ENCODE assay signal across 24 cellular contexts in genomic region chr15:69141833-69142232, GRCh38.
"Had no signal": no experiment of that assay in that cellular context is flagged by ENCODE, and none has a peak within 500 bp of the region (broad histone marks: within the 10 kb centered on the region; RNA-seq: fewer than 3 reads in every experiment).

No MANE protein-coding gene starts in this region.

- ATAC-seq: activated CD8-positive, alpha-beta T cell treated with anti-CD3 and anti-CD28 coated beads for 36 hours; activated T-cell treated with anti-CD3 and anti-CD28 coated beads, Interleukin-2, amount 50 U/mL, for 72 hours; T-cell had no signal

- H3K27ac ChIP-seq: RWPE1, SJSA1, VCaP had no signal

- H3K27me3 ChIP-seq: SJSA1 had no signal

- H3K4me3 ChIP-seq: MG63, SJSA1 had no signal

- H3K9me3 ChIP-seq: MG63, SJSA1 had no signal

- DNase-seq: activated CD4-positive, alpha-beta T cell treated with anti-CD3 and anti-CD28 coated beads, Interleukin-2, amount 10 ng/mL, durations not matched to agents 7 days and 5 days; activated CD4-positive, CD25-positive, alpha-beta regulatory T cell; activated CD8-positive, alpha-beta memory T cell treated with anti-CD3 and anti-CD28 coated beads, Interleukin-2, amount 50 U/mL, for 4 hours; activated CD8-positive, alpha-beta T cell treated with anti-CD3 and anti-CD28 coated beads for 36 hours; activated gamma-delta T cell treated with Interleukin-2 at 50 U/mL for 16 hours; activated naive CD4-positive, alpha-beta T cell treated with anti-CD3 and anti-CD28 coated beads, Interleukin-2, amount 10 ng/mL, durations not matched to agents 7 days and 5 days; activated naive CD8-positive, alpha-beta T cell treated with anti-CD3 and anti-CD28 coated beads for 36 hours; activated T-cell treated with anti-CD3 and anti-CD28 coated beads, Interleukin-2, amount 50 U/mL, for 72 hours; MV-4-11; NCI-H1092 treated with DMSO at 0.1 percent for 48 hours; NCI-H1694 treated with DMSO at 0.1 percent for 48 hours; NCI-H2029 treated with DMSO at 0.1 percent for 48 hours; NCI-H345; NCI-H510A; NCI-H526 treated with DMSO at 0.1 percent for 48 hours; NK-92 treated with Interleukin-12 subunit alpha and Interleukin-12 subunit beta, amount 100 ng/mL, for 24 hours; OCI-M1; T-cell; T-helper 2 cell; T1000 had no signal

- H3K36me3 ChIP-seq: MG63, SJSA1 had no signal
